9 cellular contexts compared by ENCODE assay signal in the genomic region with DNA sequence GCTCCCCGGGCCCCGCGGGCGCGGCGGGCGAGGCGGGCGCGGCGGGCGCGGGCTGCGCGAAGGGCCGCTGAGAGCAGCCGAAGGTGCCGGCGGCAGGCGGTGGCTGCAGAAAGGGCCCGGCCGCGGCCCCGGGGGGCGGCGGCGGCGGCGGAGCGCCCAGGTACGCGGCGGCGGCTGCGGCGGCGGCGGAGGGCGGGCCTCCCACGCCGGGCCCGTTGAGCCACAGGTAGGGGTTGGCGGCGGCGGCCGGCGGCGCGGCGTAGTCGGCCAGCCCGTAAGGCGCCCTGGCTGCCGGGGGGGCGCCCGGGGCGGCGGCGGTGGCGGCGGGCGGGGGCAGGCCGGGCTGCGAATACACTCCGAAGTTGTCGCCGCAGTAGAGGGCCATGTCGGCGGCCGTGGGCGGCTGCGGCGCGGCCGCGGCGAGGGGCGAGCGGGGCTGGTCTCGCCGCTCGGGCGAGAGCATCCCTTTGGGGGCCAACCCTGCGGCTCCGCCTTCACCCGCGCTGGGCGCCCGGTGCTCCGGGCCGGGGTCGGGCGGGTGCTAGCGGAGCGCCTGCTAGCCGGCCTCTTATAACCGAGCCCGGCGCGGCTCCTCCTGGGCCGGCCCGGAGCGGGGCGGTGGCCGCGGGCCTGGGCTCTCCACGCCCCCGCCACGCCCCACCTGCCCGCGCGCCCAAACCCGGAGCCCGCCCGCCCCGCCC. TPM values are rescaled to one million over a fixed set of nuclear protein-coding genes. Genes with fewer than 3 reads are reported as not detected.
A peak's percentile ranks its signal among the peaks of the same experiment; 100 is the strongest.
DNase-seq lines count a peak whose midpoint lies in the region; ATAC-seq and TF ChIP-seq lines count a peak whose summit lies in the region.
"Had no signal": no experiment of that assay in that cellular context is flagged by ENCODE, and none has a peak within 500 bp of the region (broad histone marks: within the 10 kb centered on the region; RNA-seq: fewer than 3 reads in every experiment).

A gene (minus strand): TSS at position 543 of the 701 bp plus-strand sequence. CDS start 158 bp downstream, at position 385.

- peaks cover 59% of the 10 kb centered on the region for H3K27me3 Mint-ChIP-seq in CD8-positive, alpha-beta T cell (ENCODE audit: low read depth)
- H3K27me3 Mint-ChIP-seq in activated naive CD8-positive, alpha-beta T cell treated with anti-CD3 and anti-CD28 coated beads, Interleukin-2, amount 10 ng/mL, durations not matched to agents 7 days and 5 days = peaks cover 62% of the 10 kb centered on the region

- no peaks in the 10 kb centered on the region for H3K36me3 Mint-ChIP-seq in CD8-positive, alpha-beta T cell
- peaks cover 2% of the 10 kb centered on the region for H3K36me3 Mint-ChIP-seq in activated naive CD8-positive, alpha-beta T cell treated with anti-CD3 and anti-CD28 coated beads, Interleukin-2, amount 10 ng/mL, durations not matched to agents 7 days and 5 days

- BruUV-seq in A673 (replicated peaks; lab: Mats Ljungman, UMichigan) = no TSS peak

- peak; percentile 42 for ATAC-seq in CD8-positive, alpha-beta T cell
- ATAC-seq in HG02885 (IDR thresholded peaks at IDR 0.05; ENCODE audit: poor library complexity, unreplicated experiment) (peak; percentile 46), HG02623 (IDR thresholded peaks at IDR 0.05; ENCODE audit: unreplicated experiment) (no peak), GM19328 (IDR thresholded peaks at IDR 0.05; ENCODE audit: unreplicated experiment) (no peak)
- peak; percentile 45 for ATAC-seq in activated naive CD8-positive, alpha-beta T cell treated with anti-CD3 and anti-CD28 coated beads, Interleukin-2, amount 10 ng/mL, durations not matched to agents 7 days and 5 days (ENCODE audit: low read depth)

- H3K27ac ChIP-seq in CD8-positive, alpha-beta T cell (ENCODE audit: low read depth, low read length) = no peak within 1 kb of the TSS
- H3K27ac ChIP-seq in mesodermal cell (ENCODE audit: low read depth, low read length, severe bottlenecking) = no peak within 1 kb of the TSS
- no peak within 1 kb of the TSS for H3K27ac ChIP-seq in A673 (ENCODE audit: low read depth, low read length, poor library complexity, severe bottlenecking)
- H3K27ac ChIP-seq: brain microvascular endothelial cell had no signal

- no peak within 1 kb of the TSS for H3K4me3 ChIP-seq in CD8-positive, alpha-beta T cell (ENCODE audit: low read depth, low read length)
- peak within 1 kb of the TSS; percentile 25 for H3K4me3 ChIP-seq in mesodermal cell (ENCODE audit: extremely low read depth, insufficient read depth, low read length, poor library complexity, severe bottlenecking)
- H3K4me3 ChIP-seq in A673 (ENCODE audit: low read depth, low read length, poor library complexity, severe bottlenecking) = no peak within 1 kb of the TSS

- intact Hi-C loops in CD8-positive, alpha-beta T cell (cut with DNase I, micrococcal nuclease) = no loop called here
- intact Hi-C loops in A673 (cut with micrococcal nuclease; ENCODE audit: unreplicated experiment) = loop anchor here (10.0 kb wide), 1 partner anchor 258 kb away; no protein-coding TSS in a partner anchor

- peaks cover 6% of the 10 kb centered on the region for H3K4me1 ChIP-seq in CD8-positive, alpha-beta T cell (ENCODE audit: insufficient read depth, low read length)
- H3K4me1 ChIP-seq in mesodermal cell (ENCODE audit: control insufficient read depth, insufficient read depth, low read length, poor library complexity, severe bottlenecking) (no peaks in the 10 kb centered on the region), A673 (ENCODE audit: insufficient read depth, low read length, poor library complexity, severe bottlenecking) (no peaks in the 10 kb centered on the region)

- 0% methylated on average over 63 of the region's 116 CpGs for WGBS in mesodermal cell (ENCODE audit: insufficient coverage in 2 of 2), 2 experiments

- H3K4me3 Mint-ChIP-seq in CD8-positive, alpha-beta T cell = peak within 1 kb of the TSS; percentile 79
- peak within 1 kb of the TSS; percentile 81 for H3K4me3 Mint-ChIP-seq in activated naive CD8-positive, alpha-beta T cell treated with anti-CD3 and anti-CD28 coated beads, Interleukin-2, amount 10 ng/mL, durations not matched to agents 7 days and 5 days

- H3K27me3 ChIP-seq in CD8-positive, alpha-beta T cell (ENCODE audit: insufficient read depth, low read length) = peaks cover 30% of the 10 kb centered on the region
- peaks cover 93% of the 10 kb centered on the region for H3K27me3 ChIP-seq in A673 (replicated peaks; ENCODE audit: insufficient read depth, low read depth, low read length, poor library complexity)

- no peak within 1 kb of the TSS for H3K27ac Mint-ChIP-seq in CD8-positive, alpha-beta T cell
- H3K27ac Mint-ChIP-seq in activated naive CD8-positive, alpha-beta T cell treated with anti-CD3 and anti-CD28 coated beads, Interleukin-2, amount 10 ng/mL, durations not matched to agents 7 days and 5 days = no peak within 1 kb of the TSS

- CTCF ChIA-PET in CD8-positive, alpha-beta T cell (lab: Charles Lee) = interaction anchor here (0.6 kb wide), 1 partner anchor 237 kb away, joined by 3 read pairs; no protein-coding TSS in a partner anchor
- CTCF ChIA-PET in A673 (lab: Charles Lee) = no interaction called here

- H3K4me1 Mint-ChIP-seq in CD8-positive, alpha-beta T cell (ENCODE audit: low read depth) = peaks cover 13% of the 10 kb centered on the region
- peaks cover 4% of the 10 kb centered on the region for H3K4me1 Mint-ChIP-seq in activated naive CD8-positive, alpha-beta T cell treated with anti-CD3 and anti-CD28 coated beads, Interleukin-2, amount 10 ng/mL, durations not matched to agents 7 days and 5 days

- no peak for DNase-seq in CD8-positive, alpha-beta T cell
- DNase-seq in activated naive CD8-positive, alpha-beta T cell treated with anti-CD3 and anti-CD28 coated beads, Interleukin-2, amount 10 ng/mL, durations not matched to agents 7 days and 5 days = peak; percentile 48
- DNase-seq in SW480 (ENCODE audit: low spot score) = no peak
- no peak for DNase-seq in A673 (ENCODE audit: low spot score)

- POLR2A ChIA-PET in CD8-positive, alpha-beta T cell (lab: Charles Lee) = no interaction called here
- POLR2A ChIA-PET in activated naive CD8-positive, alpha-beta T cell treated with anti-CD3 and anti-CD28 coated beads, Interleukin-2, amount 10 ng/mL, durations not matched to agents 7 days and 5 days (lab: Charles Lee) = no interaction called here
- POLR2A ChIA-PET in A673 (lab: Charles Lee; ENCODE audit: low non-redundant PET) = no interaction called here

- H3K9me3 Mint-ChIP-seq in CD8-positive, alpha-beta T cell = no peaks in the 10 kb centered on the region
- no peaks in the 10 kb centered on the region for H3K9me3 Mint-ChIP-seq in activated naive CD8-positive, alpha-beta T cell treated with anti-CD3 and anti-CD28 coated beads, Interleukin-2, amount 10 ng/mL, durations not matched to agents 7 days and 5 days

- no peak for TF ChIP-seq CTCF in CD8-positive, alpha-beta T cell (IDR thresholded peaks at IDR 0.05)
- TF ChIP-seq CTCF in A673 (conservative IDR thresholded peaks at IDR 0.05; ENCODE audit: low read depth, low read length) = no peak

- no peaks in the 10 kb centered on the region for H3K9me3 ChIP-seq in CD8-positive, alpha-beta T cell (ENCODE audit: low read length)
- H3K9me3 ChIP-seq in mesodermal cell (ENCODE audit: control insufficient read depth, low read length) (no peaks in the 10 kb centered on the region), A673 (ENCODE audit: low read depth, low read length, poor library complexity, severe bottlenecking) (no peaks in the 10 kb centered on the region)

- H3K36me3 ChIP-seq in CD8-positive, alpha-beta T cell (ENCODE audit: insufficient read depth, low read length) = no peaks in the 10 kb centered on the region
- H3K36me3 ChIP-seq in mesodermal cell (ENCODE audit: control insufficient read depth, insufficient read depth, low read length) (no peaks in the 10 kb centered on the region), A673 (ENCODE audit: insufficient read depth, low read length, poor library complexity, severe bottlenecking) (no peaks in the 10 kb centered on the region)
- H3K36me3 ChIP-seq: brain microvascular endothelial cell had no signal

RNA-seq across cellular contexts. Expression of the gene that starts here (rescaled TPM):
- total RNA-seq in CD8-positive, alpha-beta T cell = not detected
- not detected for total RNA-seq in activated naive CD8-positive, alpha-beta T cell treated with anti-CD3 and anti-CD28 coated beads, Interleukin-2, amount 10 ng/mL, durations not matched to agents 7 days and 5 days
- polyA plus RNA-seq in mesodermal cell (2013, experiment 1 of 2) = 0.18 TPM
- 0.25 TPM for polyA plus RNA-seq in mesodermal cell (2013, experiment 2 of 2)
- total RNA-seq in A673 (2021) = 0.11 TPM in 2 replicates

Comparison
In these comparisons a context has a peak if more than half of its experiments do, and no peak if none do; other contexts are left out.
1. Peak in ATAC-seq in CD8-positive, alpha-beta T cell; RNA of the gene not detected or under 1 TPM.
2. Peak in DNase-seq and ATAC-seq in activated naive CD8-positive, alpha-beta T cell treated with anti-CD3 and anti-CD28 coated beads, Interleukin-2, amount 10 ng/mL, durations not matched to agents 7 days and 5 days; RNA of the gene not detected or under 1 TPM.